In the genomic region with DNA sequence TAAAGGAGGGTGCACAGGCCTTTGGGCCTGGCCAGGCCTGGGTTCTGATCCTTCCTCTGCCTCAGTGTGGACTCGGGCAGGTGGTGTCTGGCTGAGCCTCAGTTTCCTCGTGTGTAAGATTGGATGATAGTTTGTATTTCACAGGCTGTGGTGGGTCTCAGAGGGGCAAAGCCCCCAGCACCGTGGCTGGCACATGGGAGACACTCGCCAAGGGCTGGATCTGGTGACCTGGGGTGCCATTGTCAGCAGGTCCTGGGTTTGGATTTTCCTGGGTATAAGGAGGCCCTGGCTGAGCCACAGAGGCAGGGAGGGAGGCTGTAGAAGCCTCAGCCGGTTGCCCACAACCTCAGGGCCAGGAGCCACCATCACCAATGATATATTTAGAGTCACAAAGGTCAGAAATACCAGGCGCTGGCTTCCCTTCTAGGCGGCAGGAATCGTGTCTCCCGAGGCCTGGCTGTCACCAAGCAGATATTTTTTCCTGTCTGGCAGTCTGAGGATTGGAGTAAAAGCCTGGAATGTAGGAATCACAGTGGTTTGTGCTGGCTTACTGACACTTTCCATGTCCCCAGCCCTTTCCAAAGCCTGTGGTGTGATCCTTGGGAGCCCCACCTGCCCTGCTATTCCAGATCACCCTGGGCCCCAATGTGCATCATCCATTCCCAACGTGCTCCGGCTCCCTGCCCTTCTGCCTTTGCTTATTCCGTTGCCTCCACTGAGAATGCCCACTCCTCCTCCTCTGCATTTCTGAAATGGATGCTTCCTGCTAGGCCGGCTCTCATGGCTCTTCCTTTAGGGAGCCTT, we compare ENCODE assay signal across 22 cellular contexts. TPM values are rescaled to one million over a fixed set of nuclear protein-coding genes. Genes with fewer than 3 reads are reported as not detected.
"Had no signal": no experiment of that assay in that cellular context is flagged by ENCODE, and none has a peak within 500 bp of the region (broad histone marks: within the 10 kb centered on the region; RNA-seq: fewer than 3 reads in every experiment).

No MANE protein-coding gene starts in this region.

- H3K27me3 ChIP-seq: brain microvascular endothelial cell, uterus had no signal

- H3K27ac Mint-ChIP-seq: activated naive CD8-positive, alpha-beta T cell; activated T-cell treated with anti-CD3 and anti-CD28 coated beads, Interleukin-2, amount 50 U/mL, for 72 hours; natural killer cell treated with Interleukin-12 subunit alpha and Interleukin-12 subunit beta and Interleukin-15 and Interleukin-18, amount 100 ng/mL, for 72 hours had no signal

- H2AFZ ChIP-seq: parathyroid adenoma had no signal

- H3K4me3 Mint-ChIP-seq: activated naive CD8-positive, alpha-beta T cell; activated T-cell treated with anti-CD3 and anti-CD28 coated beads, Interleukin-2, amount 50 U/mL, for 72 hours; central memory CD8-positive, alpha-beta T cell; natural killer cell treated with Interleukin-12 subunit alpha and Interleukin-12 subunit beta and Interleukin-15 and Interleukin-18, amount 100 ng/mL, for 72 hours had no signal

- H3K4me1 Mint-ChIP-seq: central memory CD8-positive, alpha-beta T cell had no signal

- H3K4me3 ChIP-seq: gastroesophageal sphincter, lung, tibial nerve, uterus had no signal

- H3K9ac ChIP-seq: parathyroid adenoma had no signal

- H3K9me3 ChIP-seq: gastroesophageal sphincter, neutrophil, tibial nerve, uterus had no signal

- H3K36me3 Mint-ChIP-seq: activated naive CD8-positive, alpha-beta T cell; natural killer cell treated with Interleukin-12 subunit alpha and Interleukin-12 subunit beta and Interleukin-15 and Interleukin-18, amount 100 ng/mL, for 72 hours had no signal

- DNase-seq: activated CD4-positive, alpha-beta T cell treated with anti-CD3 and anti-CD28 coated beads, Interleukin-2, amount 50 U/mL, for 1 hour; activated gamma-delta T cell treated with Interleukin-2 at 50 U/mL for 16 hours; activated T-cell treated with anti-CD3 and anti-CD28 coated beads, Interleukin-2, amount 50 U/mL, for 72 hours; anterior cingulate cortex; brain microvascular endothelial cell; cortex of kidney; effector CD4-positive, alpha-beta T cell; stimulated activated CD4-positive, alpha-beta T cell treated with anti-CD3 and anti-CD28 coated beads, Interleukin-2, amount 100 ng/mL, for 24 hours; stimulated activated naive CD8-positive, alpha-beta T cell treated with anti-CD3 and anti-CD28 coated beads, Interleukin-15, Interleukin-2, amounts not matched to agents 100 U/mL and 50 U/mL, for 24 hours; T1000; uterus had no signal

- H3K9me3 Mint-ChIP-seq: activated T-cell treated with anti-CD3 and anti-CD28 coated beads, Interleukin-2, amount 50 U/mL, for 72 hours; central memory CD8-positive, alpha-beta T cell; natural killer cell treated with Interleukin-12 subunit alpha and Interleukin-12 subunit beta and Interleukin-15 and Interleukin-18, amount 100 ng/mL, for 72 hours had no signal

- H3K36me3 ChIP-seq: brain microvascular endothelial cell, gastroesophageal sphincter, neutrophil, tibial nerve, uterus had no signal

- ATAC-seq: activated T-cell treated with anti-CD3 and anti-CD28 coated beads, Interleukin-2, amount 50 U/mL, for 72 hours; esophagus mucosa; gastroesophageal sphincter; stimulated activated naive CD8-positive, alpha-beta T cell treated with anti-CD3 and anti-CD28 coated beads, Interleukin-15, Interleukin-2, amounts not matched to agents 100 U/mL and 50 U/mL, for 24 hours had no signal

- H3K27ac ChIP-seq: brain microvascular endothelial cell, gastroesophageal sphincter, neutrophil, parathyroid adenoma, tibial nerve, uterus had no signal

- H3K79me2 ChIP-seq: parathyroid adenoma had no signal

- H3K4me1 ChIP-seq: gastroesophageal sphincter, parathyroid adenoma, tibial nerve, uterus had no signal

RNA-seq across cellular contexts. Expression of a gene that starts 15.6 kb away (rescaled TPM):
- total RNA-seq: activated T-cell treated with anti-CD3 and anti-CD28 coated beads, Interleukin-2, amount 50 U/mL, for 72 hours; esophagus mucosa; lung; natural killer cell treated with Interleukin-12 subunit alpha and Interleukin-12 subunit beta and Interleukin-15 and Interleukin-18, amount 100 ng/mL, for 72 hours; T-helper 1 cell treated with Interleukin-12 subunit alpha and Interleukin-12 subunit beta and Interleukin-4 antibody, amounts not matched to agents 30 ng/mL and 1 ng/mL, for 36 hours; tibial nerve had no signal

RNA-seq across cellular contexts. Expression of a gene that starts 30.8 kb away (rescaled TPM):
- total RNA-seq: activated T-cell treated with anti-CD3 and anti-CD28 coated beads, Interleukin-2, amount 50 U/mL, for 72 hours; esophagus mucosa; gastroesophageal sphincter; lung; natural killer cell treated with Interleukin-12 subunit alpha and Interleukin-12 subunit beta and Interleukin-15 and Interleukin-18, amount 100 ng/mL, for 72 hours; renal cortical epithelial cell; T-helper 1 cell treated with Interleukin-12 subunit alpha and Interleukin-12 subunit beta and Interleukin-4 antibody, amounts not matched to agents 30 ng/mL and 1 ng/mL, for 36 hours; tibial nerve; uterus had no signal
- polyA plus RNA-seq: lung had no signal
